9 cellular contexts compared by ENCODE assay signal in genomic region chr4:145061325-145061920, GRCh38. TPM values are rescaled to one million over a fixed set of nuclear protein-coding genes. Genes with fewer than 3 reads are reported as not detected.
DNase-seq lines count a peak whose midpoint lies in the region; ATAC-seq and TF ChIP-seq lines count a peak whose summit lies in the region.
"Had no signal": no experiment of that assay in that cellular context is flagged by ENCODE, and none has a peak within 500 bp of the region (broad histone marks: within the 10 kb centered on the region; RNA-seq: fewer than 3 reads in every experiment).

No MANE protein-coding gene starts in this region.

- no peaks in the 10 kb centered on the region for H3K27me3 ChIP-seq in HCT116 (ENCODE audit: insufficient read depth, low read length)
- H3K27me3 ChIP-seq: BLaER1 treated with 17β-estradiol and CSF1 and Interleukin-3, amounts not matched to agents 10 nM and 100 nM had no signal

- ATAC-seq in HCT116, result peak; percentile 68; the same call in 1 of the 2 replicates

- intact Hi-C loops in HCT116 (cut with micrococcal nuclease), result loop anchor here (1.0 to 10.0 kb wide), 5 partner anchors 274 to 887 kb away; no protein-coding TSS in a partner anchor

- H3K27ac ChIP-seq in HCT116 (ENCODE audit: low read depth, low read length), result no peak overlapping the region
- H3K27ac ChIP-seq: BLaER1 treated with 17β-estradiol and CSF1 and Interleukin-3, amounts not matched to agents 10 nM and 100 nM had no signal

- TF ChIP-seq POLR2A in HCT116 (IDR thresholded peaks at IDR 0.05; ENCODE audit: borderline replicate concordance, extremely low read depth, insufficient read depth, insufficient read length), result no peak

- POLR2A ChIA-PET in HCT116 (lab: Charles Lee), result no interaction called here

- H3K9ac ChIP-seq in HCT116 (ENCODE audit: low read length), result no peak overlapping the region
- H3K9ac ChIP-seq: BLaER1 treated with 17β-estradiol and CSF1 and Interleukin-3, amounts not matched to agents 10 nM and 100 nM had no signal

- peaks cover 6 to 15% of the 10 kb centered on the region in 2 experiments; a peak in 3 of 4 replicates for H3K4me1 ChIP-seq in HCT116 (ENCODE audit: control insufficient read depth in 1 of 2, insufficient read depth in 2 of 2, low read length in 2 of 2)

- peaks cover 28% of the 10 kb centered on the region for H3K79me2 ChIP-seq in HCT116 (ENCODE audit: insufficient read depth, low read length)

- peaks cover 7% of the 10 kb centered on the region for H4K20me1 ChIP-seq in HCT116 (ENCODE audit: insufficient read depth)

- H2AFZ ChIP-seq in HCT116 (ENCODE audit: low read depth, low read length, poor library complexity, severe bottlenecking), result no peak overlapping the region

- no TSS peak for BruUV-seq in HCT116 (replicated peaks; lab: Mats Ljungman, UMichigan)

- TF ChIP-seq RAD21 in HCT116 (IDR thresholded peaks at IDR 0.05; ENCODE audit: low read depth), result peak; percentile 69

- no peaks in the 10 kb centered on the region for H3K9me2 ChIP-seq in HCT116 (ENCODE audit: insufficient read depth)

- H3K36me3 ChIP-seq in HCT116 (ENCODE audit: control insufficient read depth in 1 of 2, insufficient read depth in 2 of 2, low read length in 2 of 2), result no peaks in the 10 kb centered on the region

- RAD21 ChIA-PET in HCT116 (lab: Charles Lee; ENCODE audit: low non-redundant PET in 1 of 2, low total read pairs in 2 of 2, uncharacterized antibody in 2 of 2, unreplicated experiment in 2 of 2), result interaction anchor here in 1 of 2 experiments (0.6 kb wide), 1 partner anchor 884 kb away, joined by 3 read pairs; no protein-coding TSS in a partner anchor

- H3K4me2 ChIP-seq in HCT116 (ENCODE audit: low read length), result no peak overlapping the region
- H3K4me2 ChIP-seq: BLaER1 treated with 17β-estradiol and CSF1 and Interleukin-3, amounts not matched to agents 10 nM and 100 nM had no signal

- TF ChIP-seq CTCF in HCT116 (IDR thresholded peaks at IDR 0.05 in 2 of 3, conservative IDR thresholded peaks at IDR 0.05 in 1 of 3; ENCODE audit: borderline replicate concordance in 1 of 3, insufficient read depth in 1 of 3, low read depth in 2 of 3, low read length in 2 of 3), result peak; percentile 22 to 60 (median 25); a peak in 4 of 6 replicates

- no peaks in the 10 kb centered on the region for H3K9me3 ChIP-seq in HCT116 (ENCODE audit: control insufficient read depth in 1 of 2, insufficient read depth in 1 of 2, low read depth in 1 of 2, low read length in 2 of 2)
- H3K9me3 ChIP-seq: BLaER1 treated with 17β-estradiol and CSF1 and Interleukin-3, amounts not matched to agents 10 nM and 100 nM had no signal

- CTCF ChIA-PET in HCT116 (lab: Charles Lee), result interaction anchor here (0.9 to 1.7 kb wide), 9 partner anchors 11 to 886 kb away, joined by 3 to 4 read pairs (median 3); partner anchors contain the start of gene ANAPC10

- H3K4me3 ChIP-seq in HCT116 (replicated peaks in 1 of 2; ENCODE audit: low read depth in 1 of 2, low read length in 2 of 2), result no peak overlapping the region
- H3K4me3 ChIP-seq: BLaER1 treated with 17β-estradiol and CSF1 and Interleukin-3, amounts not matched to agents 10 nM and 100 nM had no signal

- peak; percentile 73 for DNase-seq in NCI-H2029 treated with DMSO at 0.1 percent for 48 hours (lab: John Stamatoyannopoulos, UW)
- no peak for DNase-seq in NCI-H2029 (lab: John Stamatoyannopoulos, UW)
- DNase-seq in HCT116 (ENCODE audit: low read depth, low spot score), result peak; percentile 49
- peak; percentile 60 for DNase-seq in NCI-H1092 treated with DMSO at 0.1 percent for 48 hours (lab: John Stamatoyannopoulos, UW)
- peak; percentile 51 for DNase-seq in SW480 (ENCODE audit: low spot score)
- peak; percentile 56 for DNase-seq in glomerular visceral epithelial cell (ENCODE audit: extremely low spot score)
- DNase-seq in stromal cell of bone marrow (ENCODE audit: low read depth), result peak; percentile 21
- no peak for DNase-seq in activated naive CD4-positive, alpha-beta T cell treated with anti-CD3 and anti-CD28 coated beads, Interleukin-2, amount 50 U/mL, for 16 hours

TF ChIP-seq in HCT116, 20 proteins besides CTCF, POLR2A, EP300 and RAD21:
- TF ChIP-seq ZBTB33 (IDR thresholded peaks at IDR 0.05; ENCODE audit: extremely low read depth, insufficient replicate concordance, low read length) (no peak), SP1 (IDR thresholded peaks at IDR 0.05; ENCODE audit: low read depth) (no peak), SIN3A (IDR thresholded peaks at IDR 0.05; ENCODE audit: low read depth) (no peak), EZH2phosphoT487 (IDR thresholded peaks at IDR 0.05; ENCODE audit: borderline replicate concordance) (no peak), REST (IDR thresholded peaks at IDR 0.05; ENCODE audit: low read depth) (no peak), POLR2AphosphoS5 (IDR thresholded peaks at IDR 0.05; ENCODE audit: low read depth, low read length) (no peak), EGR1 (IDR thresholded peaks at IDR 0.05; ENCODE audit: low read depth) (no peak), FOSL1 (IDR thresholded peaks at IDR 0.05; ENCODE audit: low read depth) (no peak), ATF3 (IDR thresholded peaks at IDR 0.05) (no peak), TCF7L2 (IDR thresholded peaks at IDR 0.05; ENCODE audit: borderline replicate concordance, extremely low read depth, insufficient read depth, insufficient read length) (no peak), SRF (IDR thresholded peaks at IDR 0.05; ENCODE audit: low read depth) (no peak), ZFX (IDR thresholded peaks at IDR 0.05) (no peak), CBX3 (IDR thresholded peaks at IDR 0.05; ENCODE audit: low read depth) (no peak), YY1 (IDR thresholded peaks at IDR 0.05; ENCODE audit: extremely low read depth, insufficient replicate concordance, low read depth, low read length) (no peak), CEBPB (IDR thresholded peaks at IDR 0.05; ENCODE audit: low read depth) (no peak)
- TF ChIP-seq, protein P1, sequence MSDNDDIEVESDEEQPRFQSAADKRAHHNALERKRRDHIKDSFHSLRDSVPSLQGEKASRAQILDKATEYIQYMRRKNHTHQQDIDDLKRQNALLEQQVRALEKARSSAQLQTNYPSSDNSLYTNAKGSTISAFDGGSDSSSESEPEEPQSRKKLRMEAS (IDR thresholded peaks at IDR 0.05), result no peak

RNA-seq across cellular contexts. Expression of gene ANAPC10, which starts 36.6 kb away (rescaled TPM):
- total RNA-seq in HCT116 (2021; ENCODE audit: unreplicated experiment), result 27.2 TPM
- polyA plus RNA-seq in HCT116 (2012), result 14.3 and 21.9 TPM in 2 replicates

RNA-seq across cellular contexts. Expression of gene ABCE1, which starts 36.7 kb away (rescaled TPM):
- total RNA-seq in HCT116 (2021; ENCODE audit: unreplicated experiment), result 145 TPM
- polyA plus RNA-seq in HCT116 (2012), result 80.1 and 96.9 TPM in 2 replicates

Comparison
In these comparisons a context has a peak if more than half of its experiments do, and no peak if none do; other contexts are left out.
1. DNase-seq: peak in NCI-H2029 treated with DMSO at 0.1 percent for 48 hours (single experiment), HCT116 (single experiment), NCI-H1092 treated with DMSO at 0.1 percent for 48 hours (single experiment), SW480 (single experiment), glomerular visceral epithelial cell (single experiment) and stromal cell of bone marrow (single experiment); none in NCI-H2029 (single experiment) and activated naive CD4-positive, alpha-beta T cell treated with anti-CD3 and anti-CD28 coated beads, Interleukin-2, amount 50 U/mL, for 16 hours (single experiment).